Comparison of ENCODE assay signal across 8 cellular contexts in genomic region chr13:51583469-51583874, GRCh38.
A peak's percentile ranks its signal among the peaks of the same experiment; 100 is the strongest.
DNase-seq lines count a peak whose midpoint lies in the region; ATAC-seq, FAIRE-seq and TF ChIP-seq lines count a peak whose summit lies in the region.

No MANE protein-coding gene starts in this region.

- H3K4me2 ChIP-seq in SU-DHL-6 (ENCODE audit: low read depth, low read length, poor library complexity, severe bottlenecking) = peak overlapping the region; percentile 67

- 0 out of 2 replicates have a peak, but pooled peaks cover 3% of the 10 kb centered on the region for H3K36me3 ChIP-seq in SU-DHL-6 (ENCODE audit: low read length)

- peak overlapping the region; percentile 95 for H2AFZ ChIP-seq in SU-DHL-6 (ENCODE audit: low read depth, low read length, severe bottlenecking)

- H3K9me3 ChIP-seq in SU-DHL-6 (ENCODE audit: insufficient read depth, low read length) = no peaks in the 10 kb centered on the region

- DNase-seq in GM12864 (ENCODE audit: low read depth) (no peak), fibroblast of mammary gland (ENCODE audit: low read depth) (no peak), retinal pigment epithelial cell (ENCODE audit: low read depth) (no peak), NCI-H82 treated with DMSO at 0.1 percent for 48 hours (lab: John Stamatoyannopoulos, UW; ENCODE audit: unreplicated experiment) (no peak), urothelium cell line (ENCODE audit: low spot score) (no peak), AG20443 (ENCODE audit: low spot score) (no peak)

- TF ChIP-seq CTCF in GM12864 (IDR thresholded peaks at IDR 0.05; ENCODE audit: low read depth, low read length, missing control alignments) (no peak), SU-DHL-6 (IDR thresholded peaks at IDR 0.05; ENCODE audit: insufficient read depth, low read length, poor library complexity, severe bottlenecking) (no peak), fibroblast of mammary gland (conservative IDR thresholded peaks at IDR 0.05; ENCODE audit: control insufficient read depth, insufficient read depth, low read depth, low read length) (no peak), retinal pigment epithelial cell (conservative IDR thresholded peaks at IDR 0.05; ENCODE audit: low read depth, low read length) (no peak)

- peak overlapping the region; percentile 62; the same call in 1 of the 2 replicates for H3K27ac ChIP-seq in SU-DHL-6 (ENCODE audit: low read depth, low read length)

- 0 out of 2 replicates have a peak, but pooled peaks cover 5% of the 10 kb centered on the region for H3K79me2 ChIP-seq in SU-DHL-6 (ENCODE audit: insufficient read depth, low read length)

- no peaks in the 10 kb centered on the region for H3K9me2 ChIP-seq in SU-DHL-6 (replicated peaks; ENCODE audit: insufficient read depth, low read length)

- peaks cover 8% of the 10 kb centered on the region; the same call in 1 of the 2 replicates for H4K20me1 ChIP-seq in SU-DHL-6 (ENCODE audit: low read depth, low read length)

- peak overlapping the region; percentile 86 for H3K9ac ChIP-seq in SU-DHL-6 (ENCODE audit: low read length)

- 0 out of 2 replicates have a peak, but pooled peaks cover 4% of the 10 kb centered on the region for H3F3A ChIP-seq in SU-DHL-6 (ENCODE audit: insufficient read depth)

- ATAC-seq in HG03139 (IDR thresholded peaks at IDR 0.05; ENCODE audit: unreplicated experiment) = no peak

- H3K4me3 ChIP-seq in GM12864 (ENCODE audit: low read depth, low read length) = peak overlapping the region; percentile 97
- H3K4me3 ChIP-seq in SU-DHL-6 (ENCODE audit: insufficient read depth, low read length, poor library complexity, severe bottlenecking) = peak overlapping the region; percentile 75
- peak overlapping the region; percentile 50 for H3K4me3 ChIP-seq in fibroblast of mammary gland (ENCODE audit: control insufficient read depth, low read depth, low read length)
- peak overlapping the region; percentile 43 for H3K4me3 ChIP-seq in retinal pigment epithelial cell (ENCODE audit: low read length)

- FAIRE-seq in urothelium cell line (lab: Jason Lieb, UNC) = no peak

- H3K27me3 ChIP-seq in SU-DHL-6 (ENCODE audit: low read length) = no peaks in the 10 kb centered on the region

Comparison
In these comparisons a context has a peak if more than half of its experiments do, and no peak if none do; other contexts are left out.
1. H3K4me3 ChIP-seq: peak in every context shown above with its lines; median percentile 97 in GM12864; 75 in SU-DHL-6; 50 in fibroblast of mammary gland; 43 in retinal pigment epithelial cell.